ENCODE assay signal across 27 cellular contexts in the genomic region with DNA sequence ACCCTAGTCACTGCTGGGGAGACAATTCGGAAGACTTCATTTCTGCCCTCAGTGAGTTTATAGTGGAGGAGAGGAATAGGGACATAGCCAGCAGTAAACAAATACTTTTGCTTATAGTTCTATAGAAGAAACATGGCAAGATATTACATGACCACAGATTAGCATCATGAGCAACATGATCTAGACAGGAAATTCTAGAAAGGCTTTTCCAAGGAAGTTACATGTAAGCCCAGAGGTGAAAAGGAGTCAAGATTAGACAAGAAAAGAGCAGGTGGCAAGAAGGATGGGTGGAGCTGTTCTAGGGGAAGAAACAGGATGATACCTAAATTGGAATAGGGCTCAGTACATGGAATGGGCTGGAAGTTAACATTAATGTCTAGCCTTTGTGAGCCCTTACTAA.
"Had no signal": no experiment of that assay in that cellular context is flagged by ENCODE, and none has a peak within 500 bp of the region (broad histone marks: within the 10 kb centered on the region; RNA-seq: fewer than 3 reads in every experiment).

No MANE protein-coding gene starts in this region.

- H3K27me3 ChIP-seq: pancreas, spleen, tibial nerve, uterus had no signal

- H3K4me3 Mint-ChIP-seq: mesothelial cell of epicardium; naive thymus-derived CD8-positive, alpha-beta T cell; nephron; neural crest cell; stimulated activated memory B cell treated with anti-CD40 and anti-IgM and Interleukin-4, amounts not matched to agents 10 μg/mL and 1 μg/mL and 100 μg/mL, for 72 hours; stimulated activated naive CD8-positive, alpha-beta T cell treated with anti-CD3 and anti-CD28 coated beads, Interleukin-15, amount 100 ng/mL, for 72 hours; type B pancreatic cell had no signal

- H3K9me3 ChIP-seq: left ventricle myocardium inferior, mucosa of descending colon, pancreas, prostate gland, spleen, tibial nerve, uterus had no signal

- H3K36me3 Mint-ChIP-seq: mesothelial cell of epicardium; naive thymus-derived CD8-positive, alpha-beta T cell; stimulated activated memory B cell treated with anti-CD40 and anti-IgM and Interleukin-4, amounts not matched to agents 10 μg/mL and 1 μg/mL and 100 μg/mL, for 72 hours; type B pancreatic cell had no signal

- H3K4me1 ChIP-seq: pancreas, prostate gland, tibial nerve, uterus had no signal

- H3K9me3 Mint-ChIP-seq: mesothelial cell of epicardium; nephron; neural crest cell; stimulated activated memory B cell treated with anti-CD40 and anti-IgM and Interleukin-4, amounts not matched to agents 10 μg/mL and 1 μg/mL and 100 μg/mL, for 72 hours; stimulated activated naive CD8-positive, alpha-beta T cell treated with anti-CD3 and anti-CD28 coated beads, Interleukin-15, amount 100 ng/mL, for 72 hours; type B pancreatic cell had no signal

- ATAC-seq: mucosa of descending colon; naive thymus-derived CD8-positive, alpha-beta T cell; pancreas; right cardiac atrium; sciatic nerve; stimulated activated memory B cell treated with anti-CD40 and anti-IgM and Interleukin-4, amounts not matched to agents 10 μg/mL and 1 μg/mL and 100 μg/mL, for 72 hours; stimulated activated naive CD8-positive, alpha-beta T cell treated with anti-CD3 and anti-CD28 coated beads, Interleukin-15, amount 100 ng/mL, for 72 hours had no signal

- H3K4me1 Mint-ChIP-seq: naive thymus-derived CD8-positive, alpha-beta T cell; stimulated activated memory B cell treated with anti-CD40 and anti-IgM and Interleukin-4, amounts not matched to agents 10 μg/mL and 1 μg/mL and 100 μg/mL, for 72 hours; stimulated activated naive CD8-positive, alpha-beta T cell treated with anti-CD3 and anti-CD28 coated beads, Interleukin-15, amount 100 ng/mL, for 72 hours had no signal

- H3K4me3 ChIP-seq: left ventricle myocardium inferior, lung, mucosa of descending colon, pancreas, prostate gland, skin epidermis, spleen, tibial nerve, uterus had no signal

- H3K27me3 Mint-ChIP-seq: stimulated activated memory B cell treated with anti-CD40 and anti-IgM and Interleukin-4, amounts not matched to agents 10 μg/mL and 1 μg/mL and 100 μg/mL, for 72 hours; stimulated activated naive CD8-positive, alpha-beta T cell treated with anti-CD3 and anti-CD28 coated beads, Interleukin-15, amount 100 ng/mL, for 72 hours; type B pancreatic cell had no signal

- H3K27ac ChIP-seq: left ventricle myocardium inferior, pancreas, prostate gland, skin epidermis, spleen, tibial nerve, uterus had no signal

- DNase-seq: hippocampal formation; left ventricle myocardium inferior; mesendoderm; mucosa of descending colon; naive thymus-derived CD8-positive, alpha-beta T cell; nucleus accumbens; pancreas; posterior cingulate gyrus; retina; right cardiac atrium; spleen; stimulated activated CD4-positive, alpha-beta T cell treated with anti-CD3 and anti-CD28 coated beads, Interleukin-4, amount 100 ng/mL, for 4 hours; stimulated activated CD8-positive, alpha-beta memory T cell treated with anti-CD3 and anti-CD28 coated beads, Interleukin-4, amount 100 ng/mL, for 48 hours; stimulated activated naive CD4-positive, alpha-beta T cell treated with Interleukin-2 at 50 U/mL for 16 hours; stimulated activated naive CD8-positive, alpha-beta T cell treated with anti-CD3 and anti-CD28 coated beads, Interleukin-15, amount 100 ng/mL, for 72 hours; substantia nigra; uterus had no signal

- H3K36me3 ChIP-seq: left ventricle myocardium inferior, pancreas, prostate gland, spleen, tibial nerve, uterus had no signal

- H3K27ac Mint-ChIP-seq: mesothelial cell of epicardium; naive thymus-derived CD8-positive, alpha-beta T cell; nephron; stimulated activated memory B cell treated with anti-CD40 and anti-IgM and Interleukin-4, amounts not matched to agents 10 μg/mL and 1 μg/mL and 100 μg/mL, for 72 hours; stimulated activated naive CD8-positive, alpha-beta T cell treated with anti-CD3 and anti-CD28 coated beads, Interleukin-15, amount 100 ng/mL, for 72 hours; type B pancreatic cell had no signal
